In the genomic region with DNA sequence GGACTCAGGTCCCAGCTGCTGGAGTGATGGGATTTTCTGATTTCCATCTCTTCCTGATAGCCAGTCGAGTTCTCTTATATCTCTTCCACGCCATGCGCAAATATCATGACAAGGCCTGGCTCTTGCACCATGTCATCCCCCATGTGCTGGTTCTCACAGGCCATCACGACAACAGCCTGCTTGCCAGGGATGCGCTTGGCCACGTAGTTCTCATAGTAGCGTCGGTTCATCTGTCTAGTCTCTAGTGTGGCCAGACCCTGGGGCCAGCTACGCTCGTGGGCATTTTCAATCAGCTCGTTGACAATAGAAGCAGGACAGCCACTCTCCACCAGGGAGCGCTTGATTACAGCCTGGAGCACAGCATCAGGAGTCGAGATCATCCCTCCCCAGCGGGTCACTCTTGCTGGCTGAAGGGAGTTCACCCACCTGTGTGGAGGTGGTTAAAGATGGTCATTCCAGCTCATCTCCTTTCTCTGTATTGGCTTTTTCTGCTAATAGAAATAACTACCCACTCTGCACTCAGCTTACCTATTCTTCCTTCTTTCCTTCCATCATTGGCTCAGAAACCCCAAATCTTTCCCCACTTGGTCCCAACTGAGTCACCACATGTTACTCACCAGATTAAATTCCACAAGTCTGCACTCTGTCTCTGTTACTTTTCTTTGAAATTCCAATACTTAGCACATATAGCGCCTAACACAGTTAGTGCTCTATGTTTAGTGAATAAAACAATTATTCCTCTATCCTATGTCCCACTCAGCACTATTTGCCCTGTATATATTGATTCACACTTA, we compare ENCODE assay signal across 8 cellular contexts. TPM values are rescaled to one million over a fixed set of nuclear protein-coding genes. Genes with fewer than 3 reads are reported as not detected.
DNase-seq lines count a peak whose midpoint lies in the region; ATAC-seq and TF ChIP-seq lines count a peak whose summit lies in the region.

No MANE protein-coding gene starts in this region.

- H3K36me3 ChIP-seq in MG63: peaks cover 65% of the 10 kb centered on the region

- peaks cover 1% of the 10 kb centered on the region for H3K4me1 Mint-ChIP-seq in progenitor cell of endocrine pancreas (ENCODE audit: low read depth)

- H3K4me3 ChIP-seq in MG63 (no peak overlapping the region), fibroblast of villous mesenchyme (ENCODE audit: low read depth, low read length) (no peak overlapping the region)

- no peaks in the 10 kb centered on the region for H3K9me3 Mint-ChIP-seq in progenitor cell of endocrine pancreas (ENCODE audit: low read depth)

- no peaks in the 10 kb centered on the region for H3K27me3 ChIP-seq in MG63

- peak; percentile 70 for DNase-seq in NCI-H82 (lab: John Stamatoyannopoulos, UW)
- DNase-seq in NCI-H82 treated with DMSO at 0.1 percent for 48 hours (lab: John Stamatoyannopoulos, UW; ENCODE audit: unreplicated experiment): no peak
- peak; percentile 34 for DNase-seq in MG63
- DNase-seq in activated CD8-positive, alpha-beta memory T cell treated with anti-CD3 and anti-CD28 coated beads, Interleukin-2, amount 50 U/mL, for 48 hours: peak; percentile 61
- DNase-seq in fibroblast of villous mesenchyme (ENCODE audit: low read depth): peak; percentile 59
- DNase-seq in progenitor cell of endocrine pancreas (ENCODE audit: low spot score, unreplicated experiment): no peak
- no peak for DNase-seq in DMS153 treated with DMSO at 0.1 percent for 48 hours (lab: John Stamatoyannopoulos, UW; ENCODE audit: unreplicated experiment)

- H3K36me3 Mint-ChIP-seq in progenitor cell of endocrine pancreas (ENCODE audit: insufficient read depth): peaks cover 14% of the 10 kb centered on the region

- TF ChIP-seq CTCF in fibroblast of villous mesenchyme (IDR thresholded peaks at IDR 0.05; ENCODE audit: insufficient read depth, low read depth, low read length) (peak; percentile 73), progenitor cell of endocrine pancreas (IDR thresholded peaks at IDR 0.05; ENCODE audit: unreplicated experiment) (peak; percentile 55)

- H3K4me3 Mint-ChIP-seq in progenitor cell of endocrine pancreas (ENCODE audit: low read depth): no peak overlapping the region

- H3K27me3 Mint-ChIP-seq in progenitor cell of endocrine pancreas: no peaks in the 10 kb centered on the region

- no peak overlapping the region for H3K27ac Mint-ChIP-seq in progenitor cell of endocrine pancreas

- H3K9me3 ChIP-seq in MG63: no peaks in the 10 kb centered on the region

- no peak for ATAC-seq in GM18861 (IDR thresholded peaks at IDR 0.05; ENCODE audit: unreplicated experiment)

RNA-seq across cellular contexts. Expression of gene RNF41, which starts 15.2 kb away (rescaled TPM):
- 51.6 and 107 TPM in 2 replicates for total RNA-seq in MG63 (2014; rRNA removed; shearing (Covaris generic); ENCODE audit: low replicate concordance)
- total RNA-seq in fibroblast of villous mesenchyme (112 and 131 TPM in 2 replicates), progenitor cell of endocrine pancreas (50.0 and 50.8 TPM in 2 replicates)

RNA-seq across cellular contexts. Expression of gene SMARCC2, which starts 17.3 kb away (rescaled TPM):
- total RNA-seq in MG63 (2014; rRNA removed; shearing (Covaris generic); ENCODE audit: low replicate concordance): 10.6 and 14.8 TPM in 2 replicates
- 44.8 and 67.8 TPM in 2 replicates for total RNA-seq in fibroblast of villous mesenchyme
- total RNA-seq in progenitor cell of endocrine pancreas: 202 and 207 TPM in 2 replicates

RNA-seq across cellular contexts. Expression of gene NABP2, which starts 17.6 kb away (rescaled TPM):
- total RNA-seq in MG63 (2014; rRNA removed; shearing (Covaris generic); ENCODE audit: low replicate concordance): 61.0 and 115 TPM in 2 replicates
- 23.3 and 28.0 TPM in 2 replicates for total RNA-seq in fibroblast of villous mesenchyme
- total RNA-seq in progenitor cell of endocrine pancreas: 37.9 and 40.5 TPM in 2 replicates

RNA-seq across cellular contexts. Expression of gene SLC39A5, which starts 23.3 kb away (rescaled TPM):
- total RNA-seq in MG63 (2014; rRNA removed; shearing (Covaris generic); ENCODE audit: low replicate concordance): not detected in 2 replicates
- not detected in 2 replicates for total RNA-seq in fibroblast of villous mesenchyme
- 62.9 and 65.2 TPM in 2 replicates for total RNA-seq in progenitor cell of endocrine pancreas

RNA-seq across cellular contexts. Expression of gene MYL6, which starts 48.4 kb away (rescaled TPM):
- 1,658 and 1,845 TPM in 2 replicates for total RNA-seq in MG63 (2014; rRNA removed; shearing (Covaris generic); ENCODE audit: low replicate concordance)
- total RNA-seq in fibroblast of villous mesenchyme (2,015 and 2,412 TPM in 2 replicates), progenitor cell of endocrine pancreas (1,155 and 1,178 TPM in 2 replicates)

Comparison
In these comparisons a context has a peak if more than half of its experiments do, and no peak if none do; other contexts are left out.
1. DNase-seq: peak in NCI-H82 (single experiment), MG63 (single experiment), activated CD8-positive, alpha-beta memory T cell treated with anti-CD3 and anti-CD28 coated beads, Interleukin-2, amount 50 U/mL, for 48 hours (single experiment) and fibroblast of villous mesenchyme (single experiment); none in NCI-H82 treated with DMSO at 0.1 percent for 48 hours (single experiment), progenitor cell of endocrine pancreas (single experiment) and DMS153 treated with DMSO at 0.1 percent for 48 hours (single experiment).